Comparison of ENCODE assay signal across 9 cellular contexts in the genomic region with DNA sequence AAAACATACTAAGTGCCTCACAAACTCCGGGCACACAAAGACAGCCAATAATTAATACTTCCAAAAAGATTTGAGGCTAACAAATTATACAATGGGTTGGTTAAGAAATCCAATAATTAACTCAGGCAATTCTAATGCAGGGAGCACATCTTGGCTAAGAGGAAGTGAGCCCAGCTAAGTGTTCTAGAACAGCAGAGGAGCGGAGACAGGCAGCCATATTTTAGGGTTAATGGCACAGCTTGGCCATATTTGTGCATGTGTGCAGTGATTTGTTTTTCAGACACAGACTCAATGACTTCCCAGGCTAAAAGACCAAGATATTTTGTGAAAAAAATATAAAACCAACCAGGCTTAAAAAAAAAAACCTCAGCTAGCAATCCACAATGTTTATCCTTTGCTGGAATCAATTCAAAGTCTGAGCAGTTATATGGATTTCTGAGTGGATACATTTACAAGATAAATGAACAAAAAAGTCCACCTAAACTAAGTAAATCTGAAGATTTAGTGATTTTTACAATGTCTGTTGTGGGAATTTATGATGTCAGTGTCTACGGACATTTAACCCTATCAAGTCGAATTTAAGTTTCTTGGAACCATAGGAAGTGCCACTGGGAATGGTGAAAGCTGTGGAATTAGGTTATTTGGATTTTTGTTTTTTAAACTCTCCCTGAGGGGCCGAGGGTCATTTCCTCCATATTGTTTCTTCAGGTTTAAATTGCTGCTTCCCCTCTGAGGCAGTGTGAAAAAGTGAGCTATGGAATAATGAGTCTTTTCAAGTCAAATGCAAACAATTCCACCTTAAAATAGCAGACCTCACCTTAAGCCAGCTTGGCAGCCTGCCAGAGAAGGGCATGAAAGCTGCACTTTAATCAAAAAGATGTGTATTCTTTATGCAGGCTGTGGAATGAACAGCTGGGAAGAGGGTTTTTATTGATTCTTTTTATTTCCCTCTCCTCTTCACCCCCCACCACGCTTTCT.
DNase-seq lines count a peak whose midpoint lies in the region; ATAC-seq and TF ChIP-seq lines count a peak whose summit lies in the region.
"Had no signal": no experiment of that assay in that cellular context is flagged by ENCODE, and none has a peak within 500 bp of the region (broad histone marks: within the 10 kb centered on the region; RNA-seq: fewer than 3 reads in every experiment).

No MANE protein-coding gene starts in this region.

- WGBS in esophagus squamous epithelium, 2 donors: 48 to 66% methylated on average over 6 of the region's 6 CpGs

- in situ Hi-C loops in HAP-1 (cut with MboI; ENCODE audit: low sequenced_read_pairs): no loop called here

- H3K4me1 ChIP-seq in HAP-1 (peaks cover 12% of the 10 kb centered on the region), adipocyte (ENCODE audit: control insufficient read depth, insufficient read depth, low read length) (peaks cover 16% of the 10 kb centered on the region), neuron (ENCODE audit: insufficient read depth, low read length) (peaks cover 19% of the 10 kb centered on the region), esophagus squamous epithelium (peaks cover 5 to 48% (median 18%) of the 10 kb centered on the region in 3 donors)

- no peaks in the 10 kb centered on the region for H3K9me3 Mint-ChIP-seq in stimulated activated naive B cell treated with anti-CD40 and anti-IgM and Interleukin-4, amounts not matched to agents 10 μg/mL and 1 μg/mL and 100 μg/mL, for 72 hours
- H3K9me3 Mint-ChIP-seq in effector memory CD8-positive, alpha-beta T cell: peaks cover 0 to 4% of the 10 kb centered on the region in 2 donors
- H3K9me3 Mint-ChIP-seq: stimulated activated memory B cell treated with anti-CD40 and anti-IgM and Interleukin-4, amounts not matched to agents 10 μg/mL and 1 μg/mL and 100 μg/mL, for 72 hours had no signal

- no peak overlapping the region for H3K27ac ChIP-seq in esophagus squamous epithelium

- no peak for TF ChIP-seq CTCF in esophagus squamous epithelium (IDR thresholded peaks at IDR 0.05)

- H2AFZ ChIP-seq in neuron (ENCODE audit: low read depth, low read length): peak overlapping the region; percentile 2

- no peaks in the 10 kb centered on the region for H3K27me3 Mint-ChIP-seq in stimulated activated naive B cell treated with anti-CD40 and anti-IgM and Interleukin-4, amounts not matched to agents 10 μg/mL and 1 μg/mL and 100 μg/mL, for 72 hours
- H3K27me3 Mint-ChIP-seq in effector memory CD8-positive, alpha-beta T cell: no peaks in the 10 kb centered on the region
- H3K27me3 Mint-ChIP-seq: stimulated activated memory B cell treated with anti-CD40 and anti-IgM and Interleukin-4, amounts not matched to agents 10 μg/mL and 1 μg/mL and 100 μg/mL, for 72 hours had no signal

- H3K36me3 ChIP-seq in HAP-1 (replicated peaks) (no peaks in the 10 kb centered on the region), adipocyte (ENCODE audit: control insufficient read depth, insufficient read depth, low read length, severe bottlenecking) (no peaks in the 10 kb centered on the region), neuron (ENCODE audit: insufficient read depth, low read length) (no peaks in the 10 kb centered on the region), esophagus squamous epithelium (no peaks in the 10 kb centered on the region)

- H3K27me3 ChIP-seq in HAP-1 (ENCODE audit: low read depth) (no peaks in the 10 kb centered on the region), adipocyte (replicated peaks; ENCODE audit: control insufficient read depth, insufficient read depth, low read length) (no peaks in the 10 kb centered on the region), neuron (ENCODE audit: insufficient read depth, low read length) (no peaks in the 10 kb centered on the region), esophagus squamous epithelium (no peaks in the 10 kb centered on the region)

- no peak overlapping the region for H3K4me3 Mint-ChIP-seq in stimulated activated naive B cell treated with anti-CD40 and anti-IgM and Interleukin-4, amounts not matched to agents 10 μg/mL and 1 μg/mL and 100 μg/mL, for 72 hours
- no peak overlapping the region for H3K4me3 Mint-ChIP-seq in effector memory CD8-positive, alpha-beta T cell
- H3K4me3 Mint-ChIP-seq: stimulated activated memory B cell treated with anti-CD40 and anti-IgM and Interleukin-4, amounts not matched to agents 10 μg/mL and 1 μg/mL and 100 μg/mL, for 72 hours had no signal

- H3K9me3 ChIP-seq in HAP-1: no peaks in the 10 kb centered on the region
- H3K9me3 ChIP-seq in adipocyte (ENCODE audit: control insufficient read depth, low read length): peaks cover 4% of the 10 kb centered on the region
- H3K9me3 ChIP-seq in neuron (ENCODE audit: low read length): no peaks in the 10 kb centered on the region
- H3K9me3 ChIP-seq in esophagus squamous epithelium: no peaks in the 10 kb centered on the region

- peaks cover 4 to 9% of the 10 kb centered on the region in 2 donors for H3K4me1 Mint-ChIP-seq in stimulated activated naive B cell treated with anti-CD40 and anti-IgM and Interleukin-4, amounts not matched to agents 10 μg/mL and 1 μg/mL and 100 μg/mL, for 72 hours
- peaks cover 8 to 20% of the 10 kb centered on the region in 2 donors for H3K4me1 Mint-ChIP-seq in effector memory CD8-positive, alpha-beta T cell (ENCODE audit: low read depth in 2 of 2)

- intact Hi-C loops in esophagus squamous epithelium (cut with DNase I): no loop called here

- peak; percentile 12 to 77 for DNase-seq in HAP-1 (ENCODE audit: low spot score in 2 of 2)
- DNase-seq in NCI-H2081 (lab: John Stamatoyannopoulos, UW): peak; percentile 95 to 98
- peak; percentile 40 for DNase-seq in adipocyte (ENCODE audit: low read depth)
- DNase-seq in stimulated activated naive B cell treated with anti-CD40 and anti-IgM and Interleukin-4, amounts not matched to agents 10 μg/mL and 1 μg/mL and 100 μg/mL, for 72 hours: no peak
- DNase-seq in effector memory CD8-positive, alpha-beta T cell: no peak
- DNase-seq in activated CD4-positive, alpha-beta T cell treated with anti-CD3 and anti-CD28 coated beads, Interleukin-2, amount 50 U/mL, for 4 hours: no peak
- DNase-seq in esophagus squamous epithelium (lab: John Stamatoyannopoulos, UW): no peak

- H3K4me3 ChIP-seq in HAP-1 (no peak overlapping the region), adipocyte (ENCODE audit: low read length) (no peak overlapping the region), neuron (ENCODE audit: low read length) (no peak overlapping the region), esophagus squamous epithelium (no peak overlapping the region)

- H3K36me3 Mint-ChIP-seq in stimulated activated naive B cell treated with anti-CD40 and anti-IgM and Interleukin-4, amounts not matched to agents 10 μg/mL and 1 μg/mL and 100 μg/mL, for 72 hours: no peaks in the 10 kb centered on the region
- no peaks in the 10 kb centered on the region for H3K36me3 Mint-ChIP-seq in effector memory CD8-positive, alpha-beta T cell (ENCODE audit: insufficient read depth)
- H3K36me3 Mint-ChIP-seq: stimulated activated memory B cell treated with anti-CD40 and anti-IgM and Interleukin-4, amounts not matched to agents 10 μg/mL and 1 μg/mL and 100 μg/mL, for 72 hours had no signal

- no peak for ATAC-seq in stimulated activated naive B cell treated with anti-CD40 and anti-IgM and Interleukin-4, amounts not matched to agents 10 μg/mL and 1 μg/mL and 100 μg/mL, for 72 hours (replicated peaks)
- ATAC-seq in effector memory CD8-positive, alpha-beta T cell (replicated peaks): no peak
- ATAC-seq: stimulated activated memory B cell treated with anti-CD40 and anti-IgM and Interleukin-4, amounts not matched to agents 10 μg/mL and 1 μg/mL and 100 μg/mL, for 72 hours had no signal

- H3K27ac Mint-ChIP-seq in stimulated activated naive B cell treated with anti-CD40 and anti-IgM and Interleukin-4, amounts not matched to agents 10 μg/mL and 1 μg/mL and 100 μg/mL, for 72 hours: no peak overlapping the region
- H3K27ac Mint-ChIP-seq in effector memory CD8-positive, alpha-beta T cell: no peak overlapping the region
- H3K27ac Mint-ChIP-seq: stimulated activated memory B cell treated with anti-CD40 and anti-IgM and Interleukin-4, amounts not matched to agents 10 μg/mL and 1 μg/mL and 100 μg/mL, for 72 hours had no signal

- no peak for TF ChIP-seq POLR2A in esophagus squamous epithelium (IDR thresholded peaks at IDR 0.05)

- no peak overlapping the region for H3K9ac ChIP-seq in adipocyte (ENCODE audit: low read length)

Comparison
In these comparisons a context has a peak if more than half of its experiments do, and no peak if none do; other contexts are left out.
1. DNase-seq: peak in HAP-1 (2 of 2), NCI-H2081 (2 of 2) and adipocyte (single experiment); none in stimulated activated naive B cell treated with anti-CD40 and anti-IgM and Interleukin-4, amounts not matched to agents 10 μg/mL and 1 μg/mL and 100 μg/mL, for 72 hours (single experiment), effector memory CD8-positive, alpha-beta T cell (0 of 3), activated CD4-positive, alpha-beta T cell treated with anti-CD3 and anti-CD28 coated beads, Interleukin-2, amount 50 U/mL, for 4 hours (0 of 2) and esophagus squamous epithelium (single experiment).